In genomic region chr3:73255609-73256029, GRCh38 we compare ENCODE assay signal across 9 cellular contexts.
A peak's percentile ranks its signal among the peaks of the same experiment; 100 is the strongest.
DNase-seq lines count a peak whose midpoint lies in the region; ATAC-seq and TF ChIP-seq lines count a peak whose summit lies in the region.
"Had no signal": no experiment of that assay in that cellular context is flagged by ENCODE, and none has a peak within 500 bp of the region (broad histone marks: within the 10 kb centered on the region; RNA-seq: fewer than 3 reads in every experiment).

No MANE protein-coding gene starts in this region.

- TF ChIP-seq CTCF in HFF-Myc (IDR thresholded peaks at IDR 0.05; ENCODE audit: low read depth, low read length, missing control alignments) (no peak), cardiac fibroblast (IDR thresholded peaks at IDR 0.05; ENCODE audit: low read depth, low read length) (no peak), retinal pigment epithelial cell (conservative IDR thresholded peaks at IDR 0.05; ENCODE audit: low read depth, low read length) (no peak)

- no peak for ATAC-seq in GM19455 (IDR thresholded peaks at IDR 0.05; ENCODE audit: unreplicated experiment)
- no peak for ATAC-seq in GM18870 (IDR thresholded peaks at IDR 0.05; ENCODE audit: unreplicated experiment)
- ATAC-seq in HG03439 (IDR thresholded peaks at IDR 0.05; ENCODE audit: unreplicated experiment): no peak

- H3K4me3 ChIP-seq in HFF-Myc (replicated peaks; ENCODE audit: low read depth, low read length): no peak overlapping the region
- no peak overlapping the region for H3K4me3 ChIP-seq in cardiac fibroblast (replicated peaks in 1 of 2; ENCODE audit: low read depth in 2 of 2, low read length in 2 of 2)
- no peak overlapping the region for H3K4me3 ChIP-seq in retinal pigment epithelial cell (ENCODE audit: low read length)

- DNase-seq in HFF-Myc (ENCODE audit: extremely low read depth, low read depth) (peak; percentile 38), NCI-H2196 treated with DMSO at 0.1 percent for 48 hours (lab: John Stamatoyannopoulos, UW; ENCODE audit: unreplicated experiment) (peak; percentile 55), cardiac fibroblast (ENCODE audit: low read depth in 2 of 2) (peak; percentile 69 to 75), retinal pigment epithelial cell (ENCODE audit: low read depth) (peak; percentile 78), NK-92 (lab: John Stamatoyannopoulos, UW; ENCODE audit: unreplicated experiment) (no peak)
- DNase-seq: stimulated activated CD4-positive, alpha-beta T cell treated with anti-CD3 and anti-CD28 coated beads, Interleukin-4, amount 100 ng/mL, for 24 hours had no signal
